1 cellular context compared by ENCODE assay signal in the genomic region with DNA sequence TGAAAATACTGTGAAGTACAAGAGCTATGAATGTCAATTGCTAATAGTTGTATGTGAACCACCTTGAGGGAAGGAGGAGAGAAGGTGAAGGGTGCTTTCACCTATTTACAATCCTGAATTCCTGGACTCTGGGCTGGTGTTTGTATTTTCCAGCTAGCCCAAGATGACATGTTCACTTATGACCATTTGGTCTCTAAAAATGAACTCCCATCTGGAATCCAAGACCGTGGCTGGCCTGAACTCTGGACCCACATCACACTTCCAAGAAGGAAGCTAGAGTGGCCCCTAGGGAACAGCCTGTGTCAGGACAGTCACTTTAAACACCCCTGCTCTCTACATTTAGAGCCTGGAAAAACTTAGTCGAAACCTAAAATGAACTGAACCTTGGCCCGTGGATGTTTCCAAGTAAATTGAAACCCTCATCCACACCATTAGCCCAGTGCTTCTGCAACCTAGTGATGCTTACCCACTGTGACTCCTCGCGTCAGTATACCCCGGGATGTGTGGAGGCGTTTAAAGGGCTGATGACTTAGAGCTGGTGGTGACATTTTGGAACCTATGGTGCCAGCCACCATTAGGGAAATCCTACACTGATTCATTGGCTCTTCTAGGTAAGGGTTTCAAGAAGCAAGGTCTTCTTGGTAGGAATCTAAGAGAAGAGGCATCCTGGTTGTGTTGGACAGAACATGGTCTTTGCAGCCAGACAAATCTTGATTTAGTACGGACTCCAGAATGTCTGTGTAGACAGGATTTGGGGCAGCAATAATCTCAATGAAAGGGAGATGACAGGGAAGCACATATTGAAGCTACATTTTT.
TF ChIP-seq lines count a peak whose summit lies in the region.

No MANE protein-coding gene starts in this region.

TF ChIP-seq in HepG2, 621 proteins besides CTCF, POLR2A, EP300 and RAD21 (continued from another document and continues in another):
- TF ChIP-seq, protein P1, sequence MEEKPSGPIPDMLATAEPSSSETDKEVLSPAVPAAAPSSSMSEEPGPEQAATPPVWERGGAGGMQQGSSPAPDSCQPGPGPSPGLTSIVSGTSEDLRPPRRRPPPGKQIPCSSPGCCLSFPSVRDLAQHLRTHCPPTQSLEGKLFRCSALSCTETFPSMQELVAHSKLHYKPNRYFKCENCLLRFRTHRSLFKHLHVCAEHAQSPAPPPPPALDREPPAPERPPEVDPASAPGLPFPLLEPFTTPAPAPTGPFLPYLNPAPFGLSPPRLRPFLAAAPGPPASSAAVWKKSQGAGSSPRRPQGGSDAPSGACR (CRISPR knock-in tag; IDR thresholded peaks at IDR 0.05), result no peak
- TF ChIP-seq ZNF768 (CRISPR knock-in tag; IDR thresholded peaks at IDR 0.05) (no peak), SIN3B (IDR thresholded peaks at IDR 0.05; ENCODE audit: low read length) (no peak), HMGXB4 (CRISPR knock-in tag; IDR thresholded peaks at IDR 0.05; ENCODE audit: borderline replicate concordance in 1 of 2, low read depth in 1 of 2) (no peak), ONECUT2 (CRISPR knock-in tag; IDR thresholded peaks at IDR 0.05) (no peak), FOXO1 (CRISPR knock-in tag; IDR thresholded peaks at IDR 0.05) (peak; percentile 14; the same call in 1 of the 2 replicates), ARNT (IDR thresholded peaks at IDR 0.05) (no peak), ZNF879 (CRISPR knock-in tag; IDR thresholded peaks at IDR 0.05) (no peak), ZNF441 (CRISPR knock-in tag; IDR thresholded peaks at IDR 0.05; ENCODE audit: borderline replicate concordance) (0 out of 2 replicates have a peak, but pooled peaks have one; percentile 37), KDM4B (CRISPR knock-in tag; IDR thresholded peaks at IDR 0.05) (no peak), E2F1 (CRISPR knock-in tag; IDR thresholded peaks at IDR 0.05) (no peak), ZNF350 (CRISPR knock-in tag; IDR thresholded peaks at IDR 0.05; ENCODE audit: borderline replicate concordance, low read depth) (no peak), ZNF251 (CRISPR knock-in tag; IDR thresholded peaks at IDR 0.05) (no peak), NR2F6 (IDR thresholded peaks at IDR 0.05) (no peak), NR2F6 (CRISPR knock-in tag; IDR thresholded peaks at IDR 0.05) (no peak), SIN3A (IDR thresholded peaks at IDR 0.05; ENCODE audit: borderline replicate concordance, low read depth, low read length) (no peak), ZKSCAN8 (CRISPR knock-in tag; IDR thresholded peaks at IDR 0.05; ENCODE audit: borderline replicate concordance) (no peak), FOXM1 (CRISPR knock-in tag; IDR thresholded peaks at IDR 0.05) (no peak), ARID2 (CRISPR knock-in tag; IDR thresholded peaks at IDR 0.05; ENCODE audit: borderline replicate concordance) (no peak), ZNF354B (CRISPR knock-in tag; IDR thresholded peaks at IDR 0.05) (no peak), BCL6 (CRISPR knock-in tag; IDR thresholded peaks at IDR 0.05) (peak; percentile 13; the same call in 1 of the 2 replicates), ISL2 (CRISPR knock-in tag; IDR thresholded peaks at IDR 0.05) (no peak), ZNF772 (CRISPR knock-in tag; IDR thresholded peaks at IDR 0.05) (no peak), GATAD1 (CRISPR knock-in tag; IDR thresholded peaks at IDR 0.05) (no peak), PCBP2 (optimal IDR thresholded peaks at IDR 0.05; ENCODE audit: low read depth, low read length, poor library complexity, severe bottlenecking) (no peak), ZNF550 (CRISPR knock-in tag; IDR thresholded peaks at IDR 0.05; ENCODE audit: borderline replicate concordance) (no peak), ZSCAN12 (CRISPR knock-in tag; IDR thresholded peaks at IDR 0.05) (no peak), PAF1 (CRISPR knock-in tag; IDR thresholded peaks at IDR 0.05) (no peak), ZNF644 (CRISPR knock-in tag; IDR thresholded peaks at IDR 0.05; ENCODE audit: low read depth) (peak; percentile 74), REL (CRISPR knock-in tag; conservative IDR thresholded peaks at IDR 0.05) (no peak), ZNF326 (CRISPR knock-in tag; IDR thresholded peaks at IDR 0.05; ENCODE audit: borderline replicate concordance) (no peak), RFX1 (IDR thresholded peaks at IDR 0.05) (no peak), IKZF1 (IDR thresholded peaks at IDR 0.05) (no peak), ZC3H13 (CRISPR knock-in tag; IDR thresholded peaks at IDR 0.05) (no peak), ZFY (CRISPR knock-in tag; IDR thresholded peaks at IDR 0.05) (no peak), HINFP (CRISPR knock-in tag; IDR thresholded peaks at IDR 0.05; ENCODE audit: low read depth) (no peak), KAT7 (CRISPR knock-in tag; IDR thresholded peaks at IDR 0.05; ENCODE audit: borderline replicate concordance) (no peak), SUZ12 (IDR thresholded peaks at IDR 0.05; ENCODE audit: low read depth, low read length) (no peak), ZNF460 (CRISPR knock-in tag; IDR thresholded peaks at IDR 0.05; ENCODE audit: borderline replicate concordance) (no peak; the same call in 1 of the 2 replicates), FOXK2 (IDR thresholded peaks at IDR 0.05) (no peak), SOX5 (CRISPR knock-in tag; IDR thresholded peaks at IDR 0.05; ENCODE audit: borderline replicate concordance) (0 out of 2 replicates have a peak, but pooled peaks have one; percentile 19)
- TF ChIP-seq, protein P2, sequence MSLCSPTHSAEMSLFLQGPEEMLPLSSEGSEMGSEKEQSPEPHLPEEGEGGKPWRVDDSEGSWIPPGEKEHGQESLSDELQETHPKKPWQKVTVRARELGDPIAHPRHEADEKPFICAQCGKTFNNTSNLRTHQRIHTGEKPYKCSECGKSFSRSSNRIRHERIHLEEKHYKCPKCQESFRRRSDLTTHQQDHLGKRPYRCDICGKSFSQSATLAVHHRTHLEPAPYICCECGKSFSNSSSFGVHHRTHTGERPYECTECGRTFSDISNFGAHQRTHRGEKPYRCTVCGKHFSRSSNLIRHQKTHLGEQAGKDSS (CRISPR knock-in tag; IDR thresholded peaks at IDR 0.05; ENCODE audit: borderline replicate concordance, low read depth), result no peak; the same call in 1 of the 2 replicates
- TF ChIP-seq, protein P3, sequence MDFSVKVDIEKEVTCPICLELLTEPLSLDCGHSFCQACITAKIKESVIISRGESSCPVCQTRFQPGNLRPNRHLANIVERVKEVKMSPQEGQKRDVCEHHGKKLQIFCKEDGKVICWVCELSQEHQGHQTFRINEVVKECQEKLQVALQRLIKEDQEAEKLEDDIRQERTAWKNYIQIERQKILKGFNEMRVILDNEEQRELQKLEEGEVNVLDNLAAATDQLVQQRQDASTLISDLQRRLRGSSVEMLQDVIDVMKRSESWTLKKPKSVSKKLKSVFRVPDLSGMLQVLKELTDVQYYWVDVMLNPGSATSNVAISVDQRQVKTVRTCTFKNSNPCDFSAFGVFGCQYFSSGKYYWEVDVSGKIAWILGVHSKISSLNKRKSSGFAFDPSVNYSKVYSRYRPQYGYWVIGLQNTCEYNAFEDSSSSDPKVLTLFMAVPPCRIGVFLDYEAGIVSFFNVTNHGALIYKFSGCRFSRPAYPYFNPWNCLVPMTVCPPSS (IDR thresholded peaks at IDR 0.05), result no peak
- TF ChIP-seq, protein P4, sequence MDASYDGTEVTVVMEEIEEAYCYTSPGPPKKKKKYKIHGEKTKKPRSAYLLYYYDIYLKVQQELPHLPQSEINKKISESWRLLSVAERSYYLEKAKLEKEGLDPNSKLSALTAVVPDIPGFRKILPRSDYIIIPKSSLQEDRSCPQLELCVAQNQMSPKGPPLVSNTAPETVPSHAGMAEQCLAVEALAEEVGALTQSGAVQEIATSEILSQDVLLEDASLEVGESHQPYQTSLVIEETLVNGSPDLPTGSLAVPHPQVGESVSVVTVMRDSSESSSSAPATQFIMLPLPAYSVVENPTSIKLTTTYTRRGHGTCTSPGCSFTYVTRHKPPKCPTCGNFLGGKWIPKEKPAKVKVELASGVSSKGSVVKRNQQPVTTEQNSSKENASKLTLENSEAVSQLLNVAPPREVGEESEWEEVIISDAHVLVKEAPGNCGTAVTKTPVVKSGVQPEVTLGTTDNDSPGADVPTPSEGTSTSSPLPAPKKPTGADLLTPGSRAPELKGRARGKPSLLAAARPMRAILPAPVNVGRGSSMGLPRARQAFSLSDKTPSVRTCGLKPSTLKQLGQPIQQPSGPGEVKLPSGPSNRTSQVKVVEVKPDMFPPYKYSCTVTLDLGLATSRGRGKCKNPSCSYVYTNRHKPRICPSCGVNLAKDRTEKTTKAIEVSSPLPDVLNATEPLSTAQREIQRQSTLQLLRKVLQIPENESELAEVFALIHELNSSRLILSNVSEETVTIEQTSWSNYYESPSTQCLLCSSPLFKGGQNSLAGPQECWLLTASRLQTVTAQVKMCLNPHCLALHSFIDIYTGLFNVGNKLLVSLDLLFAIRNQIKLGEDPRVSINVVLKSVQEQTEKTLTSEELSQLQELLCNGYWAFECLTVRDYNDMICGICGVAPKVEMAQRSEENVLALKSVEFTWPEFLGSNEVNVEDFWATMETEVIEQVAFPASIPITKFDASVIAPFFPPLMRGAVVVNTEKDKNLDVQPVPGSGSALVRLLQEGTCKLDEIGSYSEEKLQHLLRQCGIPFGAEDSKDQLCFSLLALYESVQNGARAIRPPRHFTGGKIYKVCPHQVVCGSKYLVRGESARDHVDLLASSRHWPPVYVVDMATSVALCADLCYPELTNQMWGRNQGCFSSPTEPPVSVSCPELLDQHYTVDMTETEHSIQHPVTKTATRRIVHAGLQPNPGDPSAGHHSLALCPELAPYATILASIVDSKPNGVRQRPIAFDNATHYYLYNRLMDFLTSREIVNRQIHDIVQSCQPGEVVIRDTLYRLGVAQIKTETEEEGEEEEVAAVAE (CRISPR knock-in tag; IDR thresholded peaks at IDR 0.05; ENCODE audit: borderline replicate concordance), result peak; percentile 67; the same call in 1 of the 2 replicates
- TF ChIP-seq, protein P5, sequence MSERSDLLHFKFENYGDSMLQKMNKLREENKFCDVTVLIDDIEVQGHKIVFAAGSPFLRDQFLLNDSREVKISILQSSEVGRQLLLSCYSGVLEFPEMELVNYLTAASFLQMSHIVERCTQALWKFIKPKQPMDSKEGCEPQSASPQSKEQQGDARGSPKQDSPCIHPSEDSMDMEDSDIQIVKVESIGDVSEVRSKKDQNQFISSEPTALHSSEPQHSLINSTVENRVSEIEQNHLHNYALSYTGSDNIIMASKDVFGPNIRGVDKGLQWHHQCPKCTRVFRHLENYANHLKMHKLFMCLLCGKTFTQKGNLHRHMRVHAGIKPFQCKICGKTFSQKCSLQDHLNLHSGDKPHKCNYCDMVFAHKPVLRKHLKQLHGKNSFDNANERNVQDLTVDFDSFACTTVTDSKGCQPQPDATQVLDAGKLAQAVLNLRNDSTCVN (CRISPR knock-in tag; IDR thresholded peaks at IDR 0.05; ENCODE audit: borderline replicate concordance), result no peak
- TF ChIP-seq, protein P6, sequence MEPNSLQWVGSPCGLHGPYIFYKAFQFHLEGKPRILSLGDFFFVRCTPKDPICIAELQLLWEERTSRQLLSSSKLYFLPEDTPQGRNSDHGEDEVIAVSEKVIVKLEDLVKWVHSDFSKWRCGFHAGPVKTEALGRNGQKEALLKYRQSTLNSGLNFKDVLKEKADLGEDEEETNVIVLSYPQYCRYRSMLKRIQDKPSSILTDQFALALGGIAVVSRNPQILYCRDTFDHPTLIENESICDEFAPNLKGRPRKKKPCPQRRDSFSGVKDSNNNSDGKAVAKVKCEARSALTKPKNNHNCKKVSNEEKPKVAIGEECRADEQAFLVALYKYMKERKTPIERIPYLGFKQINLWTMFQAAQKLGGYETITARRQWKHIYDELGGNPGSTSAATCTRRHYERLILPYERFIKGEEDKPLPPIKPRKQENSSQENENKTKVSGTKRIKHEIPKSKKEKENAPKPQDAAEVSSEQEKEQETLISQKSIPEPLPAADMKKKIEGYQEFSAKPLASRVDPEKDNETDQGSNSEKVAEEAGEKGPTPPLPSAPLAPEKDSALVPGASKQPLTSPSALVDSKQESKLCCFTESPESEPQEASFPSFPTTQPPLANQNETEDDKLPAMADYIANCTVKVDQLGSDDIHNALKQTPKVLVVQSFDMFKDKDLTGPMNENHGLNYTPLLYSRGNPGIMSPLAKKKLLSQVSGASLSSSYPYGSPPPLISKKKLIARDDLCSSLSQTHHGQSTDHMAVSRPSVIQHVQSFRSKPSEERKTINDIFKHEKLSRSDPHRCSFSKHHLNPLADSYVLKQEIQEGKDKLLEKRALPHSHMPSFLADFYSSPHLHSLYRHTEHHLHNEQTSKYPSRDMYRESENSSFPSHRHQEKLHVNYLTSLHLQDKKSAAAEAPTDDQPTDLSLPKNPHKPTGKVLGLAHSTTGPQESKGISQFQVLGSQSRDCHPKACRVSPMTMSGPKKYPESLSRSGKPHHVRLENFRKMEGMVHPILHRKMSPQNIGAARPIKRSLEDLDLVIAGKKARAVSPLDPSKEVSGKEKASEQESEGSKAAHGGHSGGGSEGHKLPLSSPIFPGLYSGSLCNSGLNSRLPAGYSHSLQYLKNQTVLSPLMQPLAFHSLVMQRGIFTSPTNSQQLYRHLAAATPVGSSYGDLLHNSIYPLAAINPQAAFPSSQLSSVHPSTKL (CRISPR knock-in tag; IDR thresholded peaks at IDR 0.05), result peak; percentile 83
